In the genomic region with DNA sequence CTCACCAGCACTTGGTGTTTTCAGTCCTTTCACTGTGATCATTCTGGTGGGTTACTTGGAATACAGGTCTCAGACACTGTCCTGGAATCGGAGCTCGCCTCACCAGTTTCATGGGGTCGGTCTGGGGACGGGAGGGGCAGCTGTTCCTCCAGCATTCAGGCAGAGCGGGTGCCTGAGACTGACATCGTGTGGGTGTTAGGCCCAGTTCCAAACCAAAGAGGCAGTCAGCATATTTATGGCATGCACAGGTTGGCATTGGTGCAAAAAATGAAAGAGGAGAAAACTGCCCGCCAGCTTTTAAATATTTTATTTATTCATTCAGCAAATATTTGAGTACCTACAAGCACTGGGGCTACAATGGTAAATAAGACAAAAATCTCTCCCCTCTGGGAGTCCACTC, we compare ENCODE assay signal across 22 cellular contexts. TPM values are rescaled to one million over a fixed set of nuclear protein-coding genes. Genes with fewer than 3 reads are reported as not detected.
A peak's percentile ranks its signal among the peaks of the same experiment; 100 is the strongest.
DNase-seq lines count a peak whose midpoint lies in the region; ATAC-seq and TF ChIP-seq lines count a peak whose summit lies in the region.
"Had no signal": no experiment of that assay in that cellular context is flagged by ENCODE, and none has a peak within 500 bp of the region (broad histone marks: within the 10 kb centered on the region; RNA-seq: fewer than 3 reads in every experiment).

No MANE protein-coding gene starts in this region.

- 0 out of 2 replicates have a peak overlapping the region, but pooled peaks have one; percentile 53 for H3K4ac ChIP-seq in IMR-90 (ENCODE audit: low read depth, low read length)

- H4K5ac ChIP-seq in IMR-90 (ENCODE audit: low read depth, low read length) = no peak overlapping the region

- no peak overlapping the region for H4K91ac ChIP-seq in IMR-90 (ENCODE audit: insufficient read depth, low read depth, low read length)

- H3K27me3 ChIP-seq in IMR-90 (ENCODE audit: control insufficient read depth, insufficient read depth, low read length) (no peaks in the 10 kb centered on the region), skeletal muscle satellite cell (ENCODE audit: control insufficient read depth, insufficient read depth, low read length) (no peaks in the 10 kb centered on the region)
- H3K27me3 ChIP-seq: BE2C, brain microvascular endothelial cell, pancreas, Peyer's patch had no signal

- intact Hi-C loops in IMR-90 (cut with micrococcal nuclease) = no loop called here

- CTCF ChIA-PET in IMR-90 (lab: Yijun Ruan, JAX) = interaction anchor here (0.7 kb wide), 1 partner anchor 284 kb away, joined by 3 read pairs; no protein-coding TSS in a partner anchor

- H3K9me1 ChIP-seq in IMR-90 (ENCODE audit: insufficient read depth, low read length) = peaks cover 3% of the 10 kb centered on the region; the same call in 1 of the 2 replicates

- H3K9me3 ChIP-seq in IMR-90 (ENCODE audit: control insufficient read depth, insufficient read depth, low read length) (no peaks in the 10 kb centered on the region), skeletal muscle satellite cell (replicated peaks; ENCODE audit: low read length) (no peaks in the 10 kb centered on the region)
- H3K9me3 ChIP-seq: BE2C, lower lobe of right lung, pancreas had no signal

- H3K27ac ChIP-seq in IMR-90 (ENCODE audit: insufficient read depth, low read length) (no peak overlapping the region), VCaP (peak overlapping the region; percentile 86)
- H3K27ac ChIP-seq: brain microvascular endothelial cell, KMS-11, lower lobe of right lung, pancreas, Peyer's patch had no signal

- H3K23ac ChIP-seq in IMR-90 (ENCODE audit: low read depth, low read length) = no peak overlapping the region

- ATAC-seq in IMR-90 (ENCODE audit: low read depth) (no peak), HG02981 (IDR thresholded peaks at IDR 0.05; ENCODE audit: unreplicated experiment) (no peak)
- ATAC-seq: pancreas had no signal

- H4K20me1 ChIP-seq in IMR-90 (ENCODE audit: insufficient read depth, low read length) = no peaks in the 10 kb centered on the region

- no peak for TF ChIP-seq POLR2A in IMR-90 (IDR thresholded peaks at IDR 0.05; ENCODE audit: low read depth, low read length)

- H3K79me1 ChIP-seq in IMR-90 (ENCODE audit: low read depth in 1 of 2, low read length in 2 of 2) = no peaks in the 10 kb centered on the region

- no peak overlapping the region for H2BK15ac ChIP-seq in IMR-90 (ENCODE audit: low read depth, low read length)

- TF ChIP-seq RAD21 in IMR-90 (IDR thresholded peaks at IDR 0.05; ENCODE audit: low read length) = no peak

- no peak overlapping the region for H2BK120ac ChIP-seq in IMR-90 (ENCODE audit: low read depth, low read length)

- no peaks in the 10 kb centered on the region for H3K36me3 ChIP-seq in IMR-90 (ENCODE audit: control insufficient read depth, insufficient read depth, low read length)
- H3K36me3 ChIP-seq in skeletal muscle satellite cell (ENCODE audit: insufficient read depth, low read length) = no peaks in the 10 kb centered on the region
- H3K36me3 ChIP-seq: BE2C, brain microvascular endothelial cell, lower lobe of right lung, pancreas, Peyer's patch had no signal

- WGBS in IMR-90 (ENCODE audit: extremely low coverage in 2 of 2, insufficient read length in 1 of 2), 2 experiments = 73% methylated on average over 4 of the region's 7 CpGs; no CpG with 5 or more reads in 1 of the 2 experiments

- peak overlapping the region; percentile 52; the same call in 1 of the 2 replicates for H2AK5ac ChIP-seq in IMR-90 (ENCODE audit: low read depth, low read length)

- peak overlapping the region in 1 of 2 experiments; percentile 30; a peak in 1 of 4 replicates for H4K8ac ChIP-seq in IMR-90 (ENCODE audit: low read depth in 2 of 2, low read length in 2 of 2)

- peak overlapping the region; percentile 62 for H2BK20ac ChIP-seq in IMR-90 (ENCODE audit: low read depth, low read length)

- peak overlapping the region; percentile 66 for H2AK9ac ChIP-seq in IMR-90 (replicated peaks; ENCODE audit: low read depth, low read length, poor library complexity)

- H2BK5ac ChIP-seq in IMR-90 (ENCODE audit: low read depth, low read length, poor library complexity, severe bottlenecking) = no peak overlapping the region

- no peak overlapping the region for H3K9ac ChIP-seq in IMR-90 (ENCODE audit: low read depth, low read length)
- H3K9ac ChIP-seq in skeletal muscle satellite cell (ENCODE audit: low read depth, low read length) = no peak overlapping the region
- H3K9ac ChIP-seq: KMS-11 had no signal

- 0 out of 2 replicates have a peak overlapping the region, but pooled peaks have one; percentile 1 for H3K14ac ChIP-seq in IMR-90 (replicated peaks; ENCODE audit: low read depth, low read length)

- no TSS peak for BruUV-seq in IMR-90 (replicated peaks; lab: Mats Ljungman, UMichigan)

- peak overlapping the region; percentile 74 for H2AFZ ChIP-seq in IMR-90 (replicated peaks; ENCODE audit: low read length, poor library complexity)

- peaks cover 7% of the 10 kb centered on the region for H3K4me1 ChIP-seq in IMR-90 (ENCODE audit: control insufficient read depth, insufficient read depth, low read length)
- peaks cover 59% of the 10 kb centered on the region for H3K4me1 ChIP-seq in skeletal muscle satellite cell (ENCODE audit: control insufficient read depth, insufficient read depth, low read length)
- H3K4me1 ChIP-seq: BE2C, pancreas had no signal

- no peak overlapping the region for H3K4me2 ChIP-seq in IMR-90 (ENCODE audit: low read depth, low read length)
- H3K4me2 ChIP-seq in skeletal muscle satellite cell (ENCODE audit: low read length) = peak overlapping the region; percentile 33
- H3K4me2 ChIP-seq: KMS-11 had no signal

- H3K18ac ChIP-seq in IMR-90 (ENCODE audit: low read depth, low read length) = no peak overlapping the region

- TF ChIP-seq CTCF in IMR-90 (conservative IDR thresholded peaks at IDR 0.05; ENCODE audit: low read depth, low read length) (no peak), VCaP (conservative IDR thresholded peaks at IDR 0.05) (no peak)

- POLR2A ChIA-PET in IMR-90 (lab: Charles Lee; ENCODE audit: unreplicated experiment) = no interaction called here

- H3K56ac ChIP-seq in IMR-90 (ENCODE audit: extremely low read depth, insufficient read depth, low read length) = no peak overlapping the region

- H3K4me3 ChIP-seq in IMR-90 (ENCODE audit: insufficient read depth, low read depth, low read length) (no peak overlapping the region), skeletal muscle satellite cell (ENCODE audit: low read length) (no peak overlapping the region)
- H3K4me3 ChIP-seq: lower lobe of right lung, pancreas, Peyer's patch had no signal

- DNase-seq in IMR-90 (no peak), fibroblast of peridontal ligament (ENCODE audit: extremely low read depth) (peak; percentile 42), NCI-H146 (lab: John Stamatoyannopoulos, UW) (no peak), GM19238 (ENCODE audit: insufficient read length, low spot score) (no peak), NCI-H69 (lab: John Stamatoyannopoulos, UW) (no peak)
- DNase-seq: activated CD4-positive, alpha-beta T cell treated with anti-CD3 and anti-CD28 coated beads, Interleukin-2, amount 50 U/mL, for 48 hours; activated naive CD4-positive, alpha-beta T cell treated with anti-CD3 and anti-CD28 coated beads, Interleukin-2, amount 50 U/mL, for 16 hours; activated T-cell treated with anti-CD3 and anti-CD28 coated beads, Interleukin-2, amount 50 U/mL, for 1 hour; BE2C; brain microvascular endothelial cell; glutamatergic neuron; lower lobe of right lung; NCI-H1105 treated with DMSO at 0.1 percent for 48 hours; NCI-H82; pancreas; stimulated activated CD8-positive, alpha-beta memory T cell treated with anti-CD3 and anti-CD28 coated beads, Interleukin-4, amount 100 ng/mL, for 48 hours; substantia nigra had no signal

- in situ Hi-C loops in IMR-90 (cut with MboI; ENCODE audit: low sequenced_read_pairs) = no loop called here

- dilution Hi-C loops in IMR-90 (cut with HindIII; ENCODE audit: low sequenced_read_pairs, unreplicated experiment) = no loop called here

TF ChIP-seq in IMR-90, 13 proteins besides CTCF, POLR2A, EP300 and RAD21 (continues in another document):
- TF ChIP-seq CEBPB (IDR thresholded peaks at IDR 0.05; ENCODE audit: low read depth, low read length) (no peak), NFE2L2 (IDR thresholded peaks at IDR 0.05; ENCODE audit: low read depth, low read length) (no peak), FOS (IDR thresholded peaks at IDR 0.05; ENCODE audit: low read depth, low read length) (no peak), RCOR1 (IDR thresholded peaks at IDR 0.05; ENCODE audit: insufficient replicate concordance, low read length) (no peak), SMC3 (IDR thresholded peaks at IDR 0.05; ENCODE audit: low read depth, low read length) (no peak), RFX5 (IDR thresholded peaks at IDR 0.05; ENCODE audit: low read depth, low read length) (no peak), CHD1 (IDR thresholded peaks at IDR 0.05; ENCODE audit: low read depth, low read length) (no peak), MXI1 (IDR thresholded peaks at IDR 0.05; ENCODE audit: borderline replicate concordance, low read depth, low read length) (no peak), MAFK (IDR thresholded peaks at IDR 0.05; ENCODE audit: low read depth, low read length) (no peak)
- TF ChIP-seq, protein P1, sequence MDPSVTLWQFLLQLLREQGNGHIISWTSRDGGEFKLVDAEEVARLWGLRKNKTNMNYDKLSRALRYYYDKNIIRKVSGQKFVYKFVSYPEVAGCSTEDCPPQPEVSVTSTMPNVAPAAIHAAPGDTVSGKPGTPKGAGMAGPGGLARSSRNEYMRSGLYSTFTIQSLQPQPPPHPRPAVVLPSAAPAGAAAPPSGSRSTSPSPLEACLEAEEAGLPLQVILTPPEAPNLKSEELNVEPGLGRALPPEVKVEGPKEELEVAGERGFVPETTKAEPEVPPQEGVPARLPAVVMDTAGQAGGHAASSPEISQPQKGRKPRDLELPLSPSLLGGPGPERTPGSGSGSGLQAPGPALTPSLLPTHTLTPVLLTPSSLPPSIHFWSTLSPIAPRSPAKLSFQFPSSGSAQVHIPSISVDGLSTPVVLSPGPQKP (IDR thresholded peaks at IDR 0.05; ENCODE audit: borderline replicate concordance, low read depth, low read length) = no peak

RNA-seq across cellular contexts. Expression of a gene that starts 20.1 kb away (rescaled TPM):
- total RNA-seq in IMR-90 (2012; rRNA removed) = 4.7 and 5.0 TPM in 2 replicates
- 6.6 and 7.2 TPM in 2 replicates for polyA plus RNA-seq in IMR-90 (2012; rRNA removed)
- polyA plus RNA-seq in IMR-90 (2012; cell fraction: cytosol; rRNA removed) = 7.0 and 12.9 TPM in 2 replicates
- polyA plus RNA-seq in IMR-90 (2012; cell fraction: nucleus; rRNA removed; ENCODE audit: low replicate concordance) = 10.8 and 25.4 TPM in 2 replicates
- total RNA-seq in skeletal muscle satellite cell (2012; rRNA removed) = 17.5 and 23.1 TPM in 2 replicates

RNA-seq across cellular contexts. Expression of a gene that starts 29.7 kb away (rescaled TPM):
- total RNA-seq in IMR-90 (2012; rRNA removed) = 16.3 and 19.2 TPM in 2 replicates
- 24.0 and 24.2 TPM in 2 replicates for polyA plus RNA-seq in IMR-90 (2012; rRNA removed)
- polyA plus RNA-seq in IMR-90 (2012; cell fraction: cytosol; rRNA removed) = 16.3 and 25.0 TPM in 2 replicates
- polyA plus RNA-seq in IMR-90 (2012; cell fraction: nucleus; rRNA removed; ENCODE audit: low replicate concordance) = 21.2 and 29.1 TPM in 2 replicates
- total RNA-seq in skeletal muscle satellite cell (2012; rRNA removed) = 19.9 and 21.8 TPM in 2 replicates
